ENCODE assay signal across 1 cellular context in the genomic region with DNA sequence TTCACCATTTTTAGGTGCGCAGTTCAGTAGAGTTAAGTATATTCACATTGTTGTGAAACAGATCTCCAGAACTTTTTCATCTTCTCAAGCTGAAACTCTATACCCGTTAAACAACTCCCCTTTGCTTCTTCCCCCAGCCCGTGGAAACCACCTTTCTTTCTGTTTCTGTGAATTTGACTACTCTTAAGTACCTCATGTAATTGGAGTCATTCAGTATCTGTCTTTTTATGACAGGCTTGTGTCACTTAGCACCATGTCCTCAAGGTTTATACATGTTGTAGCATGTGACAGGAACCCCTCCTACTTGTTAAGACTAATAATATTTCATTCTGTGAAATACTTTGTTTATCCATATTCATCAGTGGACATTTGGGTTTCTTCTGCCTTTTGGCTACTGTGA.
TF ChIP-seq lines count a peak whose summit lies in the region.

No MANE protein-coding gene starts in this region.

TF ChIP-seq in HEK293T, 16 proteins besides CTCF, POLR2A, EP300 and RAD21:
- TF ChIP-seq LEF1 (IDR thresholded peaks at IDR 0.05; ENCODE audit: borderline replicate concordance) (no peak), BHLHE40 (IDR thresholded peaks at IDR 0.05; ENCODE audit: borderline replicate concordance) (no peak)
- TF ChIP-seq, protein P1, sequence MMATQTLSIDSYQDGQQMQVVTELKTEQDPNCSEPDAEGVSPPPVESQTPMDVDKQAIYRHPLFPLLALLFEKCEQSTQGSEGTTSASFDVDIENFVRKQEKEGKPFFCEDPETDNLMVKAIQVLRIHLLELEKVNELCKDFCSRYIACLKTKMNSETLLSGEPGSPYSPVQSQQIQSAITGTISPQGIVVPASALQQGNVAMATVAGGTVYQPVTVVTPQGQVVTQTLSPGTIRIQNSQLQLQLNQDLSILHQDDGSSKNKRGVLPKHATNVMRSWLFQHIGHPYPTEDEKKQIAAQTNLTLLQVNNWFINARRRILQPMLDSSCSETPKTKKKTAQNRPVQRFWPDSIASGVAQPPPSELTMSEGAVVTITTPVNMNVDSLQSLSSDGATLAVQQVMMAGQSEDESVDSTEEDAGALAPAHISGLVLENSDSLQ (IDR thresholded peaks at IDR 0.05) = no peak
